1 cellular context compared by ENCODE assay signal in genomic region chr4:54254915-54255246, GRCh38.
TF ChIP-seq lines count a peak whose summit lies in the region.

No MANE protein-coding gene starts in this region.

TF ChIP-seq in GM23338, 12 proteins besides CTCF, POLR2A, EP300 and RAD21 (continued from another document):
- TF ChIP-seq POLR2AphosphoS5 (IDR thresholded peaks at IDR 0.05; ENCODE audit: low read depth) (no peak), EZH2phosphoT487 (IDR thresholded peaks at IDR 0.05; ENCODE audit: unreplicated experiment) (no peak), NANOG (IDR thresholded peaks at IDR 0.05; ENCODE audit: borderline replicate concordance) (no peak), ZNF114 (CRISPR knock-in tag; IDR thresholded peaks at IDR 0.05) (no peak), JUNB (IDR thresholded peaks at IDR 0.05; ENCODE audit: unreplicated experiment) (no peak), CREB1 (CRISPR knock-in tag; IDR thresholded peaks at IDR 0.05; ENCODE audit: low read depth) (no peak)
- TF ChIP-seq, protein P1, sequence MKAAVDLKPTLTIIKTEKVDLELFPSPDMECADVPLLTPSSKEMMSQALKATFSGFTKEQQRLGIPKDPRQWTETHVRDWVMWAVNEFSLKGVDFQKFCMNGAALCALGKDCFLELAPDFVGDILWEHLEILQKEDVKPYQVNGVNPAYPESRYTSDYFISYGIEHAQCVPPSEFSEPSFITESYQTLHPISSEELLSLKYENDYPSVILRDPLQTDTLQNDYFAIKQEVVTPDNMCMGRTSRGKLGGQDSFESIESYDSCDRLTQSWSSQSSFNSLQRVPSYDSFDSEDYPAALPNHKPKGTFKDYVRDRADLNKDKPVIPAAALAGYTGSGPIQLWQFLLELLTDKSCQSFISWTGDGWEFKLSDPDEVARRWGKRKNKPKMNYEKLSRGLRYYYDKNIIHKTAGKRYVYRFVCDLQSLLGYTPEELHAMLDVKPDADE (IDR thresholded peaks at IDR 0.05) = no peak
- TF ChIP-seq, protein P2, sequence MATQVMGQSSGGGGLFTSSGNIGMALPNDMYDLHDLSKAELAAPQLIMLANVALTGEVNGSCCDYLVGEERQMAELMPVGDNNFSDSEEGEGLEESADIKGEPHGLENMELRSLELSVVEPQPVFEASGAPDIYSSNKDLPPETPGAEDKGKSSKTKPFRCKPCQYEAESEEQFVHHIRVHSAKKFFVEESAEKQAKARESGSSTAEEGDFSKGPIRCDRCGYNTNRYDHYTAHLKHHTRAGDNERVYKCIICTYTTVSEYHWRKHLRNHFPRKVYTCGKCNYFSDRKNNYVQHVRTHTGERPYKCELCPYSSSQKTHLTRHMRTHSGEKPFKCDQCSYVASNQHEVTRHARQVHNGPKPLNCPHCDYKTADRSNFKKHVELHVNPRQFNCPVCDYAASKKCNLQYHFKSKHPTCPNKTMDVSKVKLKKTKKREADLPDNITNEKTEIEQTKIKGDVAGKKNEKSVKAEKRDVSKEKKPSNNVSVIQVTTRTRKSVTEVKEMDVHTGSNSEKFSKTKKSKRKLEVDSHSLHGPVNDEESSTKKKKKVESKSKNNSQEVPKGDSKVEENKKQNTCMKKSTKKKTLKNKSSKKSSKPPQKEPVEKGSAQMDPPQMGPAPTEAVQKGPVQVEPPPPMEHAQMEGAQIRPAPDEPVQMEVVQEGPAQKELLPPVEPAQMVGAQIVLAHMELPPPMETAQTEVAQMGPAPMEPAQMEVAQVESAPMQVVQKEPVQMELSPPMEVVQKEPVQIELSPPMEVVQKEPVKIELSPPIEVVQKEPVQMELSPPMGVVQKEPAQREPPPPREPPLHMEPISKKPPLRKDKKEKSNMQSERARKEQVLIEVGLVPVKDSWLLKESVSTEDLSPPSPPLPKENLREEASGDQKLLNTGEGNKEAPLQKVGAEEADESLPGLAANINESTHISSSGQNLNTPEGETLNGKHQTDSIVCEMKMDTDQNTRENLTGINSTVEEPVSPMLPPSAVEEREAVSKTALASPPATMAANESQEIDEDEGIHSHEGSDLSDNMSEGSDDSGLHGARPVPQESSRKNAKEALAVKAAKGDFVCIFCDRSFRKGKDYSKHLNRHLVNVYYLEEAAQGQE (IDR thresholded peaks at IDR 0.05; ENCODE audit: unreplicated experiment) = no peak
- TF ChIP-seq, protein P3, sequence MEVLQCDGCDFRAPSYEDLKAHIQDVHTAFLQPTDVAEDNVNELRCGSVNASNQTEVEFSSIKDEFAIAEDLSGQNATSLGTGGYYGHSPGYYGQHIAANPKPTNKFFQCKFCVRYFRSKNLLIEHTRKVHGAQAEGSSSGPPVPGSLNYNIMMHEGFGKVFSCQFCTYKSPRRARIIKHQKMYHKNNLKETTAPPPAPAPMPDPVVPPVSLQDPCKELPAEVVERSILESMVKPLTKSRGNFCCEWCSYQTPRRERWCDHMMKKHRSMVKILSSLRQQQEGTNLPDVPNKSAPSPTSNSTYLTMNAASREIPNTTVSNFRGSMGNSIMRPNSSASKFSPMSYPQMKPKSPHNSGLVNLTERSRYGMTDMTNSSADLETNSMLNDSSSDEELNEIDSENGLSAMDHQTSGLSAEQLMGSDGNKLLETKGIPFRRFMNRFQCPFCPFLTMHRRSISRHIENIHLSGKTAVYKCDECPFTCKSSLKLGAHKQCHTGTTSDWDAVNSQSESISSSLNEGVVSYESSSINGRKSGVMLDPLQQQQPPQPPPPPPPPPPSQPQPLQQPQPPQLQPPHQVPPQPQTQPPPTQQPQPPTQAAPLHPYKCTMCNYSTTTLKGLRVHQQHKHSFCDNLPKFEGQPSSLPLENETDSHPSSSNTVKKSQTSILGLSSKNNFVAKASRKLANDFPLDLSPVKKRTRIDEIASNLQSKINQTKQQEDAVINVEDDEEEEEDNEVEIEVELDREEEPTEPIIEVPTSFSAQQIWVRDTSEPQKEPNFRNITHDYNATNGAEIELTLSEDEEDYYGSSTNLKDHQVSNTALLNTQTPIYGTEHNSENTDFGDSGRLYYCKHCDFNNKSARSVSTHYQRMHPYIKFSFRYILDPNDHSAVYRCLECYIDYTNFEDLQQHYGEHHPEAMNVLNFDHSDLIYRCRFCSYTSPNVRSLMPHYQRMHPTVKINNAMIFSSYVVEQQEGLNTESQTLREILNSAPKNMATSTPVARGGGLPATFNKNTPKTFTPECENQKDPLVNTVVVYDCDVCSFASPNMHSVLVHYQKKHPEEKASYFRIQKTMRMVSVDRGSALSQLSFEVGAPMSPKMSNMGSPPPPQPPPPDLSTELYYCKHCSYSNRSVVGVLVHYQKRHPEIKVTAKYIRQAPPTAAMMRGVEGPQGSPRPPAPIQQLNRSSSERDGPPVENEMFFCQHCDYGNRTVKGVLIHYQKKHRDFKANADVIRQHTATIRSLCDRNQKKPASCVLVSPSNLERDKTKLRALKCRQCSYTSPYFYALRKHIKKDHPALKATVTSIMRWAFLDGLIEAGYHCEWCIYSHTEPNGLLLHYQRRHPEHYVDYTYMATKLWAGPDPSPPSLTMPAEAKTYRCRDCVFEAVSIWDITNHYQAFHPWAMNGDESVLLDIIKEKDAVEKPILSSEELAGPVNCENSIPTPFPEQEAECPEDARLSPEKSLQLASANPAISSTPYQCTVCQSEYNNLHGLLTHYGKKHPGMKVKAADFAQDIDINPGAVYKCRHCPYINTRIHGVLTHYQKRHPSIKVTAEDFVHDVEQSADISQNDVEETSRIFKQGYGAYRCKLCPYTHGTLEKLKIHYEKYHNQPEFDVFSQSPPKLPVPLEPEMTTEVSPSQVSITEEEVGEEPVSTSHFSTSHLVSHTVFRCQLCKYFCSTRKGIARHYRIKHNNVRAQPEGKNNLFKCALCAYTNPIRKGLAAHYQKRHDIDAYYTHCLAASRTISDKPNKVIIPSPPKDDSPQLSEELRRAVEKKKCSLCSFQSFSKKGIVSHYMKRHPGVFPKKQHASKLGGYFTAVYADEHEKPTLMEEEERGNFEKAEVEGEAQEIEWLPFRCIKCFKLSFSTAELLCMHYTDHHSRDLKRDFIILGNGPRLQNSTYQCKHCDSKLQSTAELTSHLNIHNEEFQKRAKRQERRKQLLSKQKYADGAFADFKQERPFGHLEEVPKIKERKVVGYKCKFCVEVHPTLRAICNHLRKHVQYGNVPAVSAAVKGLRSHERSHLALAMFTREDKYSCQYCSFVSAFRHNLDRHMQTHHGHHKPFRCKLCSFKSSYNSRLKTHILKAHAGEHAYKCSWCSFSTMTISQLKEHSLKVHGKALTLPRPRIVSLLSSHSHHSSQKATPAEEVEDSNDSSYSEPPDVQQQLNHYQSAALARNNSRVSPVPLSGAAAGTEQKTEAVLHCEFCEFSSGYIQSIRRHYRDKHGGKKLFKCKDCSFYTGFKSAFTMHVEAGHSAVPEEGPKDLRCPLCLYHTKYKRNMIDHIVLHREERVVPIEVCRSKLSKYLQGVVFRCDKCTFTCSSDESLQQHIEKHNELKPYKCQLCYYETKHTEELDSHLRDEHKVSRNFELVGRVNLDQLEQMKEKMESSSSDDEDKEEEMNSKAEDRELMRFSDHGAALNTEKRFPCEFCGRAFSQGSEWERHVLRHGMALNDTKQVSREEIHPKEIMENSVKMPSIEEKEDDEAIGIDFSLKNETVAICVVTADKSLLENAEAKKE (CRISPR knock-in tag; IDR thresholded peaks at IDR 0.05) = no peak
